Comparison of ENCODE assay signal across 11 cellular contexts in genomic region chr5:33848554-33848953, GRCh38.
DNase-seq lines count a peak whose midpoint lies in the region; ATAC-seq lines count a peak whose summit lies in the region.
"Had no signal": no experiment of that assay in that cellular context is flagged by ENCODE, and none has a peak within 500 bp of the region (broad histone marks: within the 10 kb centered on the region; RNA-seq: fewer than 3 reads in every experiment).

No MANE protein-coding gene starts in this region.

- no peaks in the 10 kb centered on the region for H3K9me3 Mint-ChIP-seq in activated naive CD8-positive, alpha-beta T cell treated with anti-CD3 and anti-CD28 coated beads, Interleukin-2, amount 50 U/mL, for 24 hours
- H3K9me3 Mint-ChIP-seq: central memory CD8-positive, alpha-beta T cell had no signal

- H3K4me1 Mint-ChIP-seq in activated naive CD8-positive, alpha-beta T cell treated with anti-CD3 and anti-CD28 coated beads, Interleukin-2, amount 50 U/mL, for 24 hours, result peaks cover 8% of the 10 kb centered on the region

- DNase-seq in putamen (ENCODE audit: low spot score) (peak; percentile 42), EL (no peak)
- no peak for DNase-seq in activated CD4-positive, alpha-beta T cell treated with anti-CD3 and anti-CD28 coated beads for 1 hour
- DNase-seq in activated naive CD8-positive, alpha-beta T cell treated with anti-CD3 and anti-CD28 coated beads, Interleukin-2, amount 50 U/mL, for 24 hours, result no peak
- DNase-seq: islet precursor cell had no signal

- no peak overlapping the region for H3K4me3 Mint-ChIP-seq in activated naive CD8-positive, alpha-beta T cell treated with anti-CD3 and anti-CD28 coated beads, Interleukin-2, amount 50 U/mL, for 24 hours
- H3K4me3 Mint-ChIP-seq: activated naive CD8-positive, alpha-beta T cell; CD14-positive monocyte; central memory CD8-positive, alpha-beta T cell had no signal

- H3K27ac Mint-ChIP-seq in activated naive CD8-positive, alpha-beta T cell treated with anti-CD3 and anti-CD28 coated beads, Interleukin-2, amount 50 U/mL, for 24 hours, result no peak overlapping the region
- H3K27ac Mint-ChIP-seq: activated naive CD8-positive, alpha-beta T cell; CD14-positive monocyte had no signal

- H3K27me3 Mint-ChIP-seq in activated naive CD8-positive, alpha-beta T cell treated with anti-CD3 and anti-CD28 coated beads, Interleukin-2, amount 50 U/mL, for 24 hours, result no peaks in the 10 kb centered on the region
- H3K27me3 Mint-ChIP-seq: activated naive CD8-positive, alpha-beta T cell had no signal

- ATAC-seq in GM19035 (IDR thresholded peaks at IDR 0.05; ENCODE audit: unreplicated experiment) (peak; percentile 35), GM21723 (IDR thresholded peaks at IDR 0.05; ENCODE audit: unreplicated experiment) (peak; percentile 40), HG03280 (IDR thresholded peaks at IDR 0.05; ENCODE audit: unreplicated experiment) (peak; percentile 37)
- ATAC-seq in activated naive CD8-positive, alpha-beta T cell treated with anti-CD3 and anti-CD28 coated beads, Interleukin-2, amount 50 U/mL, for 24 hours, result no peak

- H3K36me3 Mint-ChIP-seq in activated naive CD8-positive, alpha-beta T cell treated with anti-CD3 and anti-CD28 coated beads, Interleukin-2, amount 50 U/mL, for 24 hours (ENCODE audit: low read depth), result no peaks in the 10 kb centered on the region
- H3K36me3 Mint-ChIP-seq: activated naive CD8-positive, alpha-beta T cell; CD14-positive monocyte had no signal
